ENCODE assay signal across 7 cellular contexts in the genomic region with DNA sequence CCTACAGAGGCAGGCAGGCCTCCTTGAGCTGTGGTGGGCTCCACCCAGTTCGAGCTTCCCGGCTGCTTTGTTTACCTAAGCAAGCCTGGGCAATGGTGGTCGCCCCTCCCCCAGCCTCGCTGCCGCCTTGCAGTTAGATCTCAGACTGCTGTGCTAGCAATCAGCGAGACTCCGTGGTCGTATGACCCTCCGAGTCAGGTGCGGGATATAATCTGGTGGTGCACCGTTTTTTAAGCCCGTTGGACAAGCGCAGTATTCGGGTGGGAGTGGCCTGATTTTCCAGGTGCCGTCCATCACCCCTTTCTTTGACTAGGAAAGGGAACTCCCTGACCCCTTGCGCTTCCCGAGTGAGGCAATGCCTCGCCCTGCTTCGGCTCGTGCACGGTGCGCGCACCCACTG.
DNase-seq lines count a peak whose midpoint lies in the region; TF ChIP-seq lines count a peak whose summit lies in the region.
"Not testable (repeated sequence)": the region's sequence is repeated elsewhere in the genome, so short reads cannot be mapped to it uniquely, and the experiment has no call there.

No MANE protein-coding gene starts in this region.

- H3K4ac ChIP-seq in neuronal stem cell (ENCODE audit: low read length): not testable (repeated sequence)

- H3K14ac ChIP-seq in neuronal stem cell (ENCODE audit: low read length): not testable (repeated sequence)

- H3K9ac ChIP-seq in ES-I3 (ENCODE audit: low read depth, low read length): peak overlapping the region; percentile 66; the same call in 1 of the 2 replicates
- H3K9ac ChIP-seq in HUES48 (ENCODE audit: low read depth, low read length); NT2/D1 (ENCODE audit: insufficient read length, low read depth); endodermal cell (ENCODE audit: extremely low read depth, low read length, poor library complexity, severe bottlenecking); iPS-20b (ENCODE audit: low read depth, low read length); neuronal stem cell (ENCODE audit: low read depth, low read length, poor library complexity): not testable (repeated sequence)

- not testable (repeated sequence) for H2BK12ac ChIP-seq in neuronal stem cell (ENCODE audit: low read length)

- not testable (repeated sequence) for TF ChIP-seq CTCF in endodermal cell (conservative IDR thresholded peaks at IDR 0.05)

- H3K4me3 ChIP-seq in HUES48 (ENCODE audit: low read depth, low read length) (peak overlapping the region; percentile 58), NT2/D1 (ENCODE audit: insufficient read length, low read depth) (peak overlapping the region; percentile 26), iPS-11a (ENCODE audit: low read depth, low read length) (peak overlapping the region; percentile 35), iPS-20b (ENCODE audit: low read length) (peak overlapping the region; percentile 58; the same call in 1 of the 2 replicates)
- not testable (repeated sequence) for H3K4me3 ChIP-seq in endodermal cell (ENCODE audit: low read length); neuronal stem cell (ENCODE audit: low read length in 2 of 2)

- not testable (repeated sequence) for H4K8ac ChIP-seq in neuronal stem cell (ENCODE audit: low read depth, low read length)

- not testable (repeated sequence) for H3K27ac ChIP-seq in HUES48 (ENCODE audit: low read depth, low read length); endodermal cell (ENCODE audit: low read depth, low read length); iPS-20b (ENCODE audit: low read length); neuronal stem cell (replicated peaks; ENCODE audit: low read length)

- not testable (repeated sequence) for H2BK120ac ChIP-seq in neuronal stem cell (ENCODE audit: low read depth, low read length)

- H2AFZ ChIP-seq in neuronal stem cell (ENCODE audit: low read length): peak overlapping the region; percentile 17

- H3K27me3 ChIP-seq in HUES48 (ENCODE audit: control insufficient read depth, insufficient read depth, low read length) (peaks cover 12% of the 10 kb centered on the region), iPS-20b (ENCODE audit: insufficient read depth, low read length) (peaks cover 13% of the 10 kb centered on the region)
- H3K27me3 ChIP-seq in NT2/D1 (ENCODE audit: insufficient read depth, insufficient read length); endodermal cell (ENCODE audit: control insufficient read depth, insufficient read depth, low read length, poor library complexity, severe bottlenecking); neuronal stem cell (ENCODE audit: control insufficient read depth in 3 of 3, insufficient read depth in 3 of 3, low read depth in 1 of 3, low read length in 3 of 3): not testable (repeated sequence)

- not testable (repeated sequence) for H3K36me3 ChIP-seq in ES-I3 (ENCODE audit: insufficient read depth, low read length); HUES48 (ENCODE audit: control insufficient read depth, insufficient read depth, low read length); NT2/D1 (ENCODE audit: insufficient read depth, insufficient read length, low read length); endodermal cell (ENCODE audit: control insufficient read depth, insufficient read depth, low read length); iPS-20b (ENCODE audit: insufficient read depth, low read depth, low read length); neuronal stem cell (replicated peaks in 1 of 2; ENCODE audit: control insufficient read depth in 2 of 2, insufficient read depth in 2 of 2, low read length in 2 of 2)

- H3K4me2 ChIP-seq in neuronal stem cell (ENCODE audit: insufficient read depth, low read length, poor library complexity, severe bottlenecking): peak overlapping the region; percentile 18

- H3K27ac Mint-ChIP-seq in endodermal cell: peak overlapping the region; percentile 82

- DNase-seq in NT2/D1 (ENCODE audit: low read depth, low spot score); neuronal stem cell (ENCODE audit: low spot score): not testable (repeated sequence)
- peak; percentile 62 for DNase-seq in endodermal cell

- not testable (repeated sequence) for H2AK5ac ChIP-seq in neuronal stem cell (ENCODE audit: low read depth, low read length)

- not testable (repeated sequence) for H3K9me3 ChIP-seq in ES-I3 (ENCODE audit: control insufficient read depth, insufficient read depth, low read length); HUES48 (ENCODE audit: control insufficient read depth, insufficient read depth, low read length); NT2/D1 (ENCODE audit: insufficient read depth, low read length); endodermal cell (ENCODE audit: control insufficient read depth, low read length); iPS-20b (ENCODE audit: insufficient read depth, low read depth, low read length); neuronal stem cell (replicated peaks in 1 of 2; ENCODE audit: control insufficient read depth in 2 of 2, insufficient read depth in 1 of 2, low read depth in 1 of 2, low read length in 2 of 2)

- peaks cover 26% of the 10 kb centered on the region for H3K27me3 Mint-ChIP-seq in endodermal cell (ENCODE audit: insufficient read depth)

- H4K91ac ChIP-seq in neuronal stem cell (ENCODE audit: low read depth, low read length, poor library complexity): not testable (repeated sequence)

- not testable (repeated sequence) for H3K23ac ChIP-seq in neuronal stem cell (ENCODE audit: low read depth, low read length, poor library complexity)

- not testable (repeated sequence) for H3K36me3 Mint-ChIP-seq in endodermal cell (ENCODE audit: low read depth)

- H3K9me3 Mint-ChIP-seq in endodermal cell: not testable (repeated sequence)

- not testable (repeated sequence) for H2BK5ac ChIP-seq in neuronal stem cell (ENCODE audit: low read length)

- H3K18ac ChIP-seq in neuronal stem cell (ENCODE audit: low read length): not testable (repeated sequence)

- H3K4me1 Mint-ChIP-seq in endodermal cell: not testable (repeated sequence)

- H3K4me1 ChIP-seq in ES-I3 (ENCODE audit: insufficient read depth, low read length); HUES48 (ENCODE audit: control insufficient read depth, insufficient read depth, low read length); NT2/D1 (ENCODE audit: insufficient read depth, insufficient read length); endodermal cell (ENCODE audit: control insufficient read depth, insufficient read depth, low read length); iPS-20b (ENCODE audit: insufficient read depth, low read length); neuronal stem cell (ENCODE audit: control insufficient read depth in 2 of 2, insufficient read depth in 1 of 2, low read depth in 1 of 2, low read length in 2 of 2): not testable (repeated sequence)

- H3K4me3 Mint-ChIP-seq in endodermal cell: peak overlapping the region; percentile 63

- WGBS in endodermal cell (ENCODE audit: insufficient coverage in 1 of 2, insufficient read length in 1 of 2), 2 experiments: 18 to 30% methylated on average over 10 to 15 of the region's 23 CpGs
- no CpG with 5 or more reads among the region's 23 CpGs for WGBS in neuronal stem cell (ENCODE audit: extremely low coverage in 2 of 2, insufficient read length in 2 of 2, insufficient replicate concordance in 1 of 2), 2 donors

- not testable (repeated sequence) for H2BK15ac ChIP-seq in neuronal stem cell (ENCODE audit: low read length)

- not testable (repeated sequence) for H3K79me1 ChIP-seq in neuronal stem cell (ENCODE audit: low read depth, low read length)
